8 cellular contexts compared by ENCODE assay signal in genomic region chr4:119299221-119300071, GRCh38. TPM values are rescaled to one million over a fixed set of nuclear protein-coding genes. Genes with fewer than 3 reads are reported as not detected.
DNase-seq lines count a peak whose midpoint lies in the region; ATAC-seq, FAIRE-seq and TF ChIP-seq lines count a peak whose summit lies in the region.

No MANE protein-coding gene starts in this region.

- H3K27me3 Mint-ChIP-seq in endodermal cell (ENCODE audit: insufficient read depth): peaks cover 2% of the 10 kb centered on the region
- peaks cover 0 to 2% (median 0%) of the 10 kb centered on the region in 5 donors for H3K27me3 Mint-ChIP-seq in naive thymus-derived CD4-positive, alpha-beta T cell

- WGBS in endodermal cell (ENCODE audit: insufficient coverage in 1 of 2, insufficient read length in 1 of 2), 2 experiments: 22 to 48% methylated on average over 6 to 12 of the region's 12 CpGs

- DNase-seq in GM18507 (ENCODE audit: extremely low spot score, insufficient read length, low read depth) (no peak), PC-9 (no peak), endodermal cell (peak; percentile 45), GM19240 (ENCODE audit: insufficient read length, low spot score) (no peak), NCI-H1694 treated with DMSO at 0.1 percent for 48 hours (lab: John Stamatoyannopoulos, UW) (no peak)
- peak in 3 of 9 donors; percentile 10 to 29 (median 17) for DNase-seq in naive thymus-derived CD4-positive, alpha-beta T cell
- DNase-seq in activated effector memory CD4-positive, alpha-beta T cell treated with anti-CD3 and anti-CD28 coated beads, Interleukin-2, amount 50 U/mL, for 16 hours: no peak

- H3F3A ChIP-seq in PC-9 (ENCODE audit: insufficient read depth, low read depth): peaks cover 16% of the 10 kb centered on the region; the same call in 1 of the 2 replicates

- no peak for TF ChIP-seq CTCF in PC-9 (conservative IDR thresholded peaks at IDR 0.05)
- no peak for TF ChIP-seq CTCF in endodermal cell (conservative IDR thresholded peaks at IDR 0.05)

- H3K4me1 Mint-ChIP-seq in endodermal cell: peaks cover 13% of the 10 kb centered on the region
- peaks cover 16 to 49% (median 43%) of the 10 kb centered on the region in 7 donors for H3K4me1 Mint-ChIP-seq in naive thymus-derived CD4-positive, alpha-beta T cell

- H3K4me1 ChIP-seq in PC-9 (replicated peaks; ENCODE audit: insufficient read depth) (peaks cover 21% of the 10 kb centered on the region), endodermal cell (ENCODE audit: control insufficient read depth, insufficient read depth, low read length) (no peaks in the 10 kb centered on the region)
- H3K4me1 ChIP-seq in naive thymus-derived CD4-positive, alpha-beta T cell (ENCODE audit: control insufficient read depth in 2 of 2, insufficient read depth in 2 of 2, low read length in 2 of 2): peaks cover 5 to 22% of the 10 kb centered on the region in 2 donors

- H3K79me2 ChIP-seq in PC-9 (ENCODE audit: low read depth): peaks cover 35% of the 10 kb centered on the region

- peak overlapping the region; percentile 79 for H3K9ac ChIP-seq in endodermal cell (ENCODE audit: extremely low read depth, low read length, poor library complexity, severe bottlenecking)

- TSS peak; percentile 64 for BruUV-seq in PC-9 (replicated peaks; lab: Mats Ljungman, UMichigan)

- H3K9me2 ChIP-seq in PC-9 (ENCODE audit: insufficient read depth): no peaks in the 10 kb centered on the region

- H3K36me3 Mint-ChIP-seq in endodermal cell (ENCODE audit: low read depth): peaks cover 24% of the 10 kb centered on the region
- peaks cover 0 to 45% (median 23%) of the 10 kb centered on the region in 5 donors for H3K36me3 Mint-ChIP-seq in naive thymus-derived CD4-positive, alpha-beta T cell

- peak overlapping the region; percentile 81 for H3K4me3 ChIP-seq in PC-9
- peak overlapping the region; percentile 90 for H3K4me3 ChIP-seq in endodermal cell (ENCODE audit: low read length)
- peak overlapping the region; percentile 93 for H3K4me3 ChIP-seq in naive thymus-derived CD4-positive, alpha-beta T cell (ENCODE audit: low read length)

- H3K27me3 ChIP-seq in PC-9 (ENCODE audit: insufficient read depth, low read depth) (no peaks in the 10 kb centered on the region), endodermal cell (ENCODE audit: control insufficient read depth, insufficient read depth, low read length, poor library complexity, severe bottlenecking) (no peaks in the 10 kb centered on the region)
- H3K27me3 ChIP-seq in naive thymus-derived CD4-positive, alpha-beta T cell (ENCODE audit: control insufficient read depth in 2 of 2, insufficient read depth in 2 of 2, low read length in 2 of 2): no peaks in the 10 kb centered on the region

- no peaks in the 10 kb centered on the region for H3K9me3 Mint-ChIP-seq in endodermal cell
- H3K9me3 Mint-ChIP-seq in naive thymus-derived CD4-positive, alpha-beta T cell: peaks cover 0 to 2% (median 0%) of the 10 kb centered on the region in 11 donors

- peak; percentile 69 for FAIRE-seq in GM18507 (lab: Jason Lieb, UNC)

- H2AFZ ChIP-seq in PC-9: peak overlapping the region; percentile 98

- ATAC-seq in HG02642 (IDR thresholded peaks at IDR 0.05; ENCODE audit: poor library complexity, unreplicated experiment): peak; percentile 63
- peak; percentile 0 for ATAC-seq in naive thymus-derived CD4-positive, alpha-beta T cell

- intact Hi-C loops in PC-9 (cut with micrococcal nuclease; ENCODE audit: unreplicated experiment): no loop called here
- intact Hi-C loops in naive thymus-derived CD4-positive, alpha-beta T cell (cut with micrococcal nuclease): loop anchor here (1.0 to 10.0 kb wide), 9 partner anchors 9 to 1021 kb away; partner anchors contain the start of genes MAD2L1 (in 2 of the 2), METTL14 (in 2 of the 2), SEC24D (in 2 of the 2) and USP53 (in 2 of the 2)

- no peaks in the 10 kb centered on the region for H3K9me3 ChIP-seq in PC-9 (ENCODE audit: insufficient read depth, low read depth)
- no peaks in the 10 kb centered on the region for H3K9me3 ChIP-seq in endodermal cell (ENCODE audit: control insufficient read depth, low read length)
- no peaks in the 10 kb centered on the region for H3K9me3 ChIP-seq in naive thymus-derived CD4-positive, alpha-beta T cell (ENCODE audit: control insufficient read depth in 2 of 3, low read length in 3 of 3)

- peak overlapping the region; percentile 92 for H3K4me2 ChIP-seq in PC-9

- 0 out of 2 replicates have a peak, but pooled peaks cover 6% of the 10 kb centered on the region for H3K36me3 ChIP-seq in PC-9 (ENCODE audit: low read depth)
- peaks cover 34% of the 10 kb centered on the region for H3K36me3 ChIP-seq in endodermal cell (ENCODE audit: control insufficient read depth, insufficient read depth, low read length)
- peaks cover 0 to 18% (median 0%) of the 10 kb centered on the region in 3 experiments for H3K36me3 ChIP-seq in naive thymus-derived CD4-positive, alpha-beta T cell (ENCODE audit: control insufficient read depth in 2 of 3, insufficient read depth in 3 of 3, low read length in 3 of 3)

- H3K4me3 Mint-ChIP-seq in endodermal cell: peak overlapping the region; percentile 96
- H3K4me3 Mint-ChIP-seq in naive thymus-derived CD4-positive, alpha-beta T cell: peak overlapping the region; percentile 92 to 100 (median 96)

- H4K20me1 ChIP-seq in PC-9 (ENCODE audit: insufficient read depth): no peaks in the 10 kb centered on the region

- H3K27ac Mint-ChIP-seq in endodermal cell: peak overlapping the region; percentile 98
- H3K27ac Mint-ChIP-seq in naive thymus-derived CD4-positive, alpha-beta T cell: peak overlapping the region; percentile 98 to 100 (median 100)

- peak overlapping the region; percentile 89 for H3K27ac ChIP-seq in PC-9
- peak overlapping the region; percentile 34 for H3K27ac ChIP-seq in endodermal cell (ENCODE audit: low read depth, low read length)
- H3K27ac ChIP-seq in naive thymus-derived CD4-positive, alpha-beta T cell (ENCODE audit: low read depth, low read length): peak overlapping the region; percentile 90

- CTCF ChIA-PET in PC-9 (lab: Charles Lee): interaction anchor here (0.6 kb wide), 1 partner anchor 962 kb away, joined by 10 read pairs; no protein-coding TSS in a partner anchor
- CTCF ChIA-PET in naive thymus-derived CD4-positive, alpha-beta T cell (lab: Charles Lee): interaction anchor here (0.6 to 1.9 kb wide), 8 partner anchors 11 to 329 kb away, joined by 3 to 8 read pairs (median 4); partner anchors contain the start of genes PDE5A and USP53

- POLR2A ChIA-PET in PC-9 (lab: Charles Lee; ENCODE audit: unreplicated experiment): no interaction called here
- POLR2A ChIA-PET in naive thymus-derived CD4-positive, alpha-beta T cell (lab: Charles Lee): interaction anchor here (0.7 to 3.4 kb wide), 12 partner anchors 8 to 464 kb away, joined by 3 to 28 read pairs (median 5); partner anchors contain the start of gene USP53

RNA-seq across cellular contexts. Expression of gene FABP2, which starts 22.5 kb away (rescaled TPM):
- total RNA-seq in PC-9 (2021) (not detected in 2 replicates), endodermal cell (not detected)
- not detected for polyA plus RNA-seq in endodermal cell (2013, experiment 1 of 2)
- polyA plus RNA-seq in endodermal cell (2013, experiment 2 of 2): not detected
- under 1 TPM in 1 of 5 experiments, not detected in 4; 0.19 TPM for total RNA-seq in naive thymus-derived CD4-positive, alpha-beta T cell
- polyA plus RNA-seq in naive thymus-derived CD4-positive, alpha-beta T cell: not detected

Comparison
In these comparisons a context has a peak if more than half of its experiments do, and no peak if none do; other contexts are left out.
1. H3K27ac ChIP-seq: peak in every context shown above with its lines; median percentile 90 in naive thymus-derived CD4-positive, alpha-beta T cell; 89 in PC-9; 34 in endodermal cell.